ENCODE assay signal across 17 cellular contexts in the genomic region with DNA sequence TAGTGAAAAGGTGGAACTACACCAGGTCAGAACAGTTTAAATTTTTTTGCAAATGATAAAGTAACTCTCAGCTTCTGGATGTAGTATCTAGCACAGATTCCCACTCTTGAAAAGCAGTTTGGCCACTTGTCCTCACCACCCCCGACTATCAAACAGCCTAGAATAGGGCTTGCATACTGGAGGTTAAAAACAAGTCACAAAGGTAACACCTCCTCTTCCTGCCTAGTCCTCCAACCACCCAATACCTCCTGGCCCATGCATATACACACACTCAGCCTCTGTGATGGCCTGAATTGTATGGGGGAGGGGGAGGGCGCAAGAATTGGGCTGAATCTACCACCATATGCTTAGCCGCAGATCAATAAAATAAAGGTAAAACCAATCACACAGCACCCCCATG. TPM values are rescaled to one million over a fixed set of nuclear protein-coding genes. Genes with fewer than 3 reads are reported as not detected.
A peak's percentile ranks its signal among the peaks of the same experiment; 100 is the strongest.
DNase-seq lines count a peak whose midpoint lies in the region; FAIRE-seq and TF ChIP-seq lines count a peak whose summit lies in the region.
"Had no signal": no experiment of that assay in that cellular context is flagged by ENCODE, and none has a peak within 500 bp of the region (broad histone marks: within the 10 kb centered on the region; RNA-seq: fewer than 3 reads in every experiment).

No MANE protein-coding gene starts in this region.

- no peak for FAIRE-seq in kidney (lab: Jason Lieb, UNC)
- FAIRE-seq: TTC549 had no signal

- H3K27ac Mint-ChIP-seq in H9, result peak overlapping the region in 1 of 3 experiments; percentile 70; a peak in 1 of 7 replicates

- DNase-seq in H9, result peak; percentile 31
- no peak for DNase-seq in adrenal gland
- DNase-seq in kidney, result no peak
- DNase-seq in retina, result peak; percentile 26
- DNase-seq in NCI-H1105 treated with DMSO at 0.1 percent for 48 hours (lab: John Stamatoyannopoulos, UW), result no peak
- DNase-seq in MV-4-11 (lab: John Stamatoyannopoulos, UW), result no peak
- DNase-seq in GF-D8 (lab: John Stamatoyannopoulos, UW), result no peak
- DNase-seq in DMS53 treated with DMSO at 0.1 percent for 48 hours (lab: John Stamatoyannopoulos, UW; ENCODE audit: unreplicated experiment), result no peak
- DNase-seq: activated CD8-positive, alpha-beta memory T cell treated with anti-CD3 and anti-CD28 coated beads for 24 hours; effector memory CD4-positive, alpha-beta T cell; heart left ventricle; NCI-H2029 treated with DMSO at 0.1 percent for 48 hours; NK-92 treated with Interleukin-12 subunit alpha and Interleukin-12 subunit beta, amount 100 ng/mL, for 24 hours; SJCRH30; stimulated activated CD8-positive, alpha-beta memory T cell treated with anti-CD3 and anti-CD28 coated beads, Interleukin-4, amount 100 ng/mL, for 48 hours had no signal

- H3T11ph ChIP-seq in H9 (ENCODE audit: low read length), result no peak overlapping the region

- no peaks in the 10 kb centered on the region for H3K79me1 ChIP-seq in H9 (ENCODE audit: insufficient read depth, low read depth, low read length, poor library complexity, severe bottlenecking)

- H3K4ac ChIP-seq in H9 (ENCODE audit: low read depth, low read length), result no peak overlapping the region

- peak overlapping the region; percentile 54 for H3K4me2 ChIP-seq in H9 (ENCODE audit: insufficient read depth, insufficient read length, low read length)

- TF ChIP-seq CTCF in H9 (conservative IDR thresholded peaks at IDR 0.05) (no peak), adrenal gland (IDR thresholded peaks at IDR 0.05) (no peak), kidney (IDR thresholded peaks at IDR 0.05; ENCODE audit: borderline replicate concordance, extremely low read depth, insufficient read depth) (no peak)

- H2AFZ ChIP-seq in H9 (ENCODE audit: low read length), result no peak overlapping the region

- H2BK20ac ChIP-seq in H9 (ENCODE audit: low read depth, low read length, poor library complexity, severe bottlenecking), result no peak overlapping the region

- no peak overlapping the region for H2BK12ac ChIP-seq in H9 (ENCODE audit: insufficient read length, low read depth, low read length)

- H3K36me3 Mint-ChIP-seq in H9 (ENCODE audit: insufficient read depth in 1 of 3, low read depth in 3 of 3), result no peaks in the 10 kb centered on the region
- H3K36me3 Mint-ChIP-seq: brain had no signal

- no peak overlapping the region for H4K5ac ChIP-seq in H9 (ENCODE audit: insufficient read length, low read depth, low read length)

- H3K56ac ChIP-seq in H9 (ENCODE audit: insufficient read length, low read depth, low read length), result no peak overlapping the region

- no peak overlapping the region for H4K8ac ChIP-seq in H9 (replicated peaks; ENCODE audit: insufficient read length, low read depth, low read length)

- H2BK5ac ChIP-seq in H9 (ENCODE audit: insufficient read length, low read length), result no peak overlapping the region

- H2AK5ac ChIP-seq in H9 (ENCODE audit: insufficient read length, low read length), result no peak overlapping the region

- H3K4me3 ChIP-seq in adrenal gland (peak overlapping the region in 1 of 4 donors; percentile 47), kidney (ENCODE audit: low read length in 2 of 2) (peak overlapping the region; percentile 43 to 69)
- H3K4me3 ChIP-seq: heart left ventricle, SJCRH30 had no signal

- no peak for TF ChIP-seq POLR2A in adrenal gland (IDR thresholded peaks at IDR 0.05)

- H3K9me3 ChIP-seq in H9 (ENCODE audit: control insufficient read depth, low read depth, low read length) (no peaks in the 10 kb centered on the region), adrenal gland (replicated peaks in 1 of 3) (no peaks in the 10 kb centered on the region), kidney (ENCODE audit: control insufficient read depth in 1 of 2, low read length in 2 of 2) (no peaks in the 10 kb centered on the region)
- H3K9me3 ChIP-seq: heart left ventricle, SJCRH30 had no signal

- H3K9me3 Mint-ChIP-seq in H9, result no peaks in the 10 kb centered on the region; a peak in 1 of 5 replicates

- no peaks in the 10 kb centered on the region for H3K79me2 ChIP-seq in H9 (ENCODE audit: insufficient read depth, low read length)

- no peak overlapping the region for H3K23ac ChIP-seq in H9 (ENCODE audit: insufficient read length, low read depth, low read length)

- H3K14ac ChIP-seq in H9 (ENCODE audit: insufficient read depth, low read length), result no peak overlapping the region

- H3K36me3 ChIP-seq in adrenal gland (replicated peaks in 1 of 2) (no peaks in the 10 kb centered on the region), kidney (ENCODE audit: control insufficient read depth in 1 of 2, insufficient read depth in 2 of 2, low read length in 2 of 2) (no peaks in the 10 kb centered on the region)
- H3K36me3 ChIP-seq: heart left ventricle, SJCRH30 had no signal

- H3K23me2 ChIP-seq in H9 (ENCODE audit: insufficient read length, low read depth, low read length, poor library complexity, severe bottlenecking), result peaks cover under 1% of the 10 kb centered on the region

- intact Hi-C loops in adrenal gland (cut with DNase I), result loop anchor here (5.0 kb wide), 1 partner anchor 284 kb away; the partner anchor contains the start of gene HOXA5 (in 2 of the 2)
- intact Hi-C loops in kidney (cut with DNase I), result loop anchor here (10.0 kb wide), 1 partner anchor 164 kb away; no protein-coding TSS in a partner anchor

- H3K27ac ChIP-seq in H9 (ENCODE audit: insufficient read length, low read depth, low read length) (no peak overlapping the region), adrenal gland (peak overlapping the region in 3 of 5 donors; percentile 81 to 88 (median 88)), kidney (ENCODE audit: low read depth in 2 of 2, low read length in 2 of 2) (peak overlapping the region; percentile 85 to 86)
- H3K27ac ChIP-seq: SJCRH30 had no signal

- no CpG with 5 or more reads among the region's 3 CpGs for WGBS in H9 (ENCODE audit: extremely low coverage, insufficient read length, low lambda C conversion rate)
- 78 to 89% (median 86%) methylated on average over 3 of the region's 3 CpGs for WGBS in adrenal gland, 4 donors

- H3K4me1 Mint-ChIP-seq in H9, result peaks cover 23 to 28% of the 10 kb centered on the region in 2 experiments

- H2BK120ac ChIP-seq in H9 (ENCODE audit: low read depth, low read length, poor library complexity, severe bottlenecking), result no peak overlapping the region

- H3K27me3 ChIP-seq in H9 (ENCODE audit: insufficient read depth, low read length) (peaks cover 8% of the 10 kb centered on the region; the same call in 1 of the 2 replicates), adrenal gland (no peaks in the 10 kb centered on the region)
- H3K27me3 ChIP-seq: SJCRH30 had no signal

- no peaks in the 10 kb centered on the region for H4K20me1 ChIP-seq in H9 (ENCODE audit: control insufficient read depth, insufficient read depth, insufficient read length)

- H3K4me3 Mint-ChIP-seq in H9, result no peak overlapping the region

- H3K9ac ChIP-seq in H9 (ENCODE audit: extremely low read depth, insufficient read length, low read length), result no peak overlapping the region
- H3K9ac ChIP-seq in kidney (ENCODE audit: low read length in 2 of 2), result peak overlapping the region in 1 of 2 donors; percentile 84

- H2BK15ac ChIP-seq in H9 (ENCODE audit: low read depth, low read length), result no peak overlapping the region

- H3K27me3 Mint-ChIP-seq in H9 (ENCODE audit: low read depth), result peaks cover 94% of the 10 kb centered on the region

- H3K18ac ChIP-seq in H9 (ENCODE audit: insufficient read length, low read depth, low read length), result no peak overlapping the region

- no peak overlapping the region for H4K91ac ChIP-seq in H9 (ENCODE audit: insufficient read length, low read depth, low read length)

- H3K4me1 ChIP-seq in H9 (ENCODE audit: insufficient read depth, low read length) (peaks cover 6% of the 10 kb centered on the region; the same call in 1 of the 2 replicates), adrenal gland (replicated peaks in 1 of 2) (peaks cover 14 to 47% of the 10 kb centered on the region in 2 donors), kidney (ENCODE audit: control insufficient read depth in 1 of 2, insufficient read depth in 1 of 2, low read depth in 1 of 2, low read length in 2 of 2) (peaks cover 0 to 29% of the 10 kb centered on the region in 2 donors)

RNA-seq across cellular contexts. Expression of gene SKAP2, which starts 5.7 kb away (rescaled TPM):
- total RNA-seq in H9 (2021), result 1.9 and 3.2 TPM in 2 replicates
- 100 to 1,000 TPM in 1 of 8 donors, 10 to 100 TPM in 7; 27.0 to 123 (median 58.3) TPM for total RNA-seq in adrenal gland
- 10 to 100 TPM in 2 of 3 donors, 1 to 10 TPM in 1; 7.3 to 73.5 (median 14.4) TPM for polyA plus RNA-seq in adrenal gland
- 75.8 TPM for total RNA-seq in kidney
- 20.0 TPM for polyA plus RNA-seq in kidney (ENCODE audit: insufficient read depth, low read depth, low replicate concordance)

Comparison
In these comparisons a context has a peak if more than half of its experiments do, and no peak if none do; other contexts are left out.
1. DNase-seq: peak in H9 (single experiment) and retina (single experiment); none in adrenal gland (0 of 7), kidney (single experiment), NCI-H1105 treated with DMSO at 0.1 percent for 48 hours (single experiment), MV-4-11 (single experiment), GF-D8 (single experiment) and DMS53 treated with DMSO at 0.1 percent for 48 hours (single experiment).